In the genomic region with DNA sequence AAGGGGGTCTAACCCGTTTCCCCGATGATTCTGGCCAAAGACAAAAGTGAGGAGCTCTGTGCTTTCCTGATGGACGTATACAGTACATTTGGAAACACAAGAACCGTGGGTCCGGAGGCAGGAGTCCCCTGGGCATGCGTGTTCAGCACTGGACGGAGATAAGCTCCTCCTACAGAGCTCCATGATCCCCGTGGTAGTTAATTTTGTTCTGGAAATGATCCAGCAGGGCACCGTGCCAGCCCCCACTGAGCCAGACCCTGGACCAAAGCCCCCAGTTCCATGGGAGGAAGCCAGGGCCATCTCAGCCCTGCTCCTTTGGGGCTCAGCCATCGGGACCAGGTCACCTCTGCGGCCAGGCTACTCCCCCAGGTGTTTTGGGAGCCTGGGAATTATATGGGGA, we compare ENCODE assay signal across 18 cellular contexts.
A peak's percentile ranks its signal among the peaks of the same experiment; 100 is the strongest.
DNase-seq lines count a peak whose midpoint lies in the region; ATAC-seq, FAIRE-seq and TF ChIP-seq lines count a peak whose summit lies in the region.
"Had no signal": no experiment of that assay in that cellular context is flagged by ENCODE, and none has a peak within 500 bp of the region (broad histone marks: within the 10 kb centered on the region; RNA-seq: fewer than 3 reads in every experiment).

No MANE protein-coding gene starts in this region.

- H3K4me1 ChIP-seq in BE2C (peaks cover 3% of the 10 kb centered on the region), kidney (ENCODE audit: control insufficient read depth in 1 of 2, insufficient read depth in 1 of 2, low read depth in 1 of 2, low read length in 2 of 2) (peaks cover 11 to 23% of the 10 kb centered on the region in 2 donors)

- H3K9me3 ChIP-seq in BE2C (no peaks in the 10 kb centered on the region), kidney (ENCODE audit: control insufficient read depth in 1 of 2, low read length in 2 of 2) (no peaks in the 10 kb centered on the region)
- H3K9me3 ChIP-seq: BLaER1 treated with 17β-estradiol and CSF1 and Interleukin-3, amounts not matched to agents 10 nM and 100 nM had no signal

- H3K27ac Mint-ChIP-seq in brain: peak overlapping the region in 3 of 5 experiments; percentile 21 to 81 (median 75)
- H3K27ac Mint-ChIP-seq: CD8-positive, alpha-beta T cell had no signal

- no peaks in the 10 kb centered on the region for H3K27me3 ChIP-seq in BE2C
- H3K27me3 ChIP-seq: BLaER1 treated with 17β-estradiol and CSF1 and Interleukin-3, amounts not matched to agents 10 nM and 100 nM had no signal

- no peak for FAIRE-seq in kidney (lab: Jason Lieb, UNC)
- FAIRE-seq: H1, K562 had no signal

- intact Hi-C loops in kidney (cut with DNase I): no loop called here

- ATAC-seq in GM18505 (IDR thresholded peaks at IDR 0.05; ENCODE audit: unreplicated experiment): no peak
- ATAC-seq: CD8-positive, alpha-beta T cell; K562 had no signal

- peaks cover 8% of the 10 kb centered on the region for H3K4me1 Mint-ChIP-seq in brain

- no peaks in the 10 kb centered on the region for H3K27me3 Mint-ChIP-seq in brain

- H3K36me3 ChIP-seq in BE2C: no peaks in the 10 kb centered on the region
- no peaks in the 10 kb centered on the region for H3K36me3 ChIP-seq in kidney (ENCODE audit: control insufficient read depth in 1 of 2, insufficient read depth in 2 of 2, low read length in 2 of 2)
- H3K36me3 ChIP-seq: BLaER1 treated with 17β-estradiol and CSF1 and Interleukin-3, amounts not matched to agents 10 nM and 100 nM had no signal

- H3K4me3 Mint-ChIP-seq in brain: no peak overlapping the region
- H3K4me3 Mint-ChIP-seq: CD8-positive, alpha-beta T cell had no signal

- DNase-seq in NCI-H146 (lab: John Stamatoyannopoulos, UW): peak; percentile 8
- no peak for DNase-seq in NCI-H146 treated with DMSO at 0.1 percent for 48 hours (lab: John Stamatoyannopoulos, UW; ENCODE audit: unreplicated experiment)
- DNase-seq in BE2C: peak; percentile 70
- peak; percentile 37 for DNase-seq in kidney
- DNase-seq in AML-193 (lab: John Stamatoyannopoulos, UW): no peak
- no peak for DNase-seq in SIG-M5 (lab: John Stamatoyannopoulos, UW)
- DNase-seq: Calu3; CD8-positive, alpha-beta T cell; NCI-H1436; NCI-H2081; NCI-H2171 treated with DMSO at 0.1 percent for 48 hours; NCI-H82; PC-9 had no signal

- no peak overlapping the region for H3K27ac ChIP-seq in kidney (ENCODE audit: low read depth in 2 of 2, low read length in 2 of 2)
- H3K27ac ChIP-seq: BLaER1 treated with 17β-estradiol and CSF1 and Interleukin-3, amounts not matched to agents 10 nM and 100 nM; PC-9 had no signal

- no peak for TF ChIP-seq CTCF in BE2C (IDR thresholded peaks at IDR 0.05; ENCODE audit: low read depth, low read length)
- no peak for TF ChIP-seq CTCF in brain (conservative IDR thresholded peaks at IDR 0.05)
- no peak for TF ChIP-seq CTCF in kidney (IDR thresholded peaks at IDR 0.05; ENCODE audit: borderline replicate concordance, extremely low read depth, insufficient read depth)

- TF ChIP-seq POLR2A in GM18505 (IDR thresholded peaks at IDR 0.05; ENCODE audit: borderline replicate concordance, extremely low read depth, insufficient read depth, insufficient read length): no peak

- no peaks in the 10 kb centered on the region for H3K9me3 Mint-ChIP-seq in brain
- H3K9me3 Mint-ChIP-seq: CD8-positive, alpha-beta T cell had no signal

- H3K4me3 ChIP-seq in BE2C (ENCODE audit: low read depth, low read length): peak overlapping the region; percentile 24
- no peak overlapping the region for H3K4me3 ChIP-seq in kidney (ENCODE audit: low read length in 2 of 2)
- H3K4me3 ChIP-seq: BLaER1 treated with 17β-estradiol and CSF1 and Interleukin-3, amounts not matched to agents 10 nM and 100 nM; K562; PC-9 had no signal

- H3K36me3 Mint-ChIP-seq in brain: peaks cover 4% of the 10 kb centered on the region
- H3K36me3 Mint-ChIP-seq: CD8-positive, alpha-beta T cell had no signal

- H3K9ac ChIP-seq in kidney (ENCODE audit: low read length in 2 of 2): no peak overlapping the region
- H3K9ac ChIP-seq: BLaER1 treated with 17β-estradiol and CSF1 and Interleukin-3, amounts not matched to agents 10 nM and 100 nM had no signal

Comparison
In these comparisons a context has a peak if more than half of its experiments do, and no peak if none do; other contexts are left out.
1. DNase-seq: peak in NCI-H146 (single experiment), BE2C (single experiment) and kidney (single experiment); none in NCI-H146 treated with DMSO at 0.1 percent for 48 hours (single experiment), AML-193 (0 of 2) and SIG-M5 (single experiment).